ENCODE assay signal across 15 cellular contexts in the genomic region with DNA sequence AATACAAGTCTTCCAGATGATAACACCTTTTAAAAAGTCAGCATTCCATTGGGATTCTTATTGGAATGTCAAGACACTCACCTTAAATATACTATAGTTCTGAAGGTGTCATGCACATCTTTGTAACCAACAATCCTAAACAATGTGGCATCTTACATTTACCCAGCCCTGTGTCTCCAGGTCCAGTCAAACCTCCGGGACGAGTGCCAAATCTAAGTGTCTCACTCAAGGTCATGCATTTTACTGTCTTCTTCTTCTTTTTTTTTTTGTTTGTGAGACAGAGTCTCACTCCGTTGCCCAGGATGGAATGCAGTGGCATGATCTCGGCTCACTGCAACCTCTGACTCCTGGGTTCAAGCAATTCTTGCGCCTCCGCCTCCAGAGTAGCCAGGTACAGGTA.
DNase-seq lines count a peak whose midpoint lies in the region; FAIRE-seq and TF ChIP-seq lines count a peak whose summit lies in the region.
"Had no signal": no experiment of that assay in that cellular context is flagged by ENCODE, and none has a peak within 500 bp of the region (broad histone marks: within the 10 kb centered on the region; RNA-seq: fewer than 3 reads in every experiment).

No MANE protein-coding gene starts in this region.

- no peaks in the 10 kb centered on the region for H3K36me3 ChIP-seq in mammary epithelial cell (ENCODE audit: insufficient read depth, low read length)
- H3K36me3 ChIP-seq: BLaER1 treated with 17β-estradiol and CSF1 and Interleukin-3, amounts not matched to agents 10 nM and 100 nM had no signal

- dilution Hi-C loops in mammary epithelial cell (cut with HindIII; ENCODE audit: low sequenced_read_pairs): no loop called here

- H3K9me3 Mint-ChIP-seq in MCF 10A (ENCODE audit: unreplicated experiment): no peaks in the 10 kb centered on the region
- H3K9me3 Mint-ChIP-seq: CD4-positive, alpha-beta T cell; GM23338; H9 had no signal

- DNase-seq in MCF 10A (ENCODE audit: unreplicated experiment) (peak; percentile 40), mammary epithelial cell (no peak), HTR-8/SVneo (ENCODE audit: insufficient read length, low spot score) (peak; percentile 11), RPMI8226 (peak; percentile 5), H4 (ENCODE audit: low spot score) (no peak), NCI-H2029 (lab: John Stamatoyannopoulos, UW) (no peak), inferior parietal cortex (ENCODE audit: extremely low spot score) (no peak)
- DNase-seq: 8988T; ACHN; CD4-positive, alpha-beta T cell; DMS79; GF-D8; H9 had no signal

- H2AFZ ChIP-seq in mammary epithelial cell (ENCODE audit: low read depth, low read length): no peak overlapping the region
- H2AFZ ChIP-seq: GM23338 had no signal

- no peaks in the 10 kb centered on the region for H4K20me1 ChIP-seq in mammary epithelial cell (ENCODE audit: insufficient read depth, low read length)
- H4K20me1 ChIP-seq: BLaER1 treated with 17β-estradiol and CSF1 and Interleukin-3, amounts not matched to agents 10 nM and 100 nM had no signal

- H3K27ac ChIP-seq in mammary epithelial cell (ENCODE audit: insufficient read depth, low read depth, low read length): no peak overlapping the region
- H3K27ac ChIP-seq: BLaER1 treated with 17β-estradiol and CSF1 and Interleukin-3, amounts not matched to agents 10 nM and 100 nM had no signal

- H3K27ac Mint-ChIP-seq in MCF 10A (ENCODE audit: low read depth, unreplicated experiment): no peak overlapping the region
- H3K27ac Mint-ChIP-seq: CD4-positive, alpha-beta T cell; GM23338; H9 had no signal

- H3K4me1 Mint-ChIP-seq in MCF 10A (ENCODE audit: insufficient read depth, unreplicated experiment): peaks cover 12% of the 10 kb centered on the region
- H3K4me1 Mint-ChIP-seq: GM23338 had no signal

- POLR2A ChIA-PET in MCF 10A (lab: Yijun Ruan, JAX): no interaction called here

- no peaks in the 10 kb centered on the region for H3K27me3 Mint-ChIP-seq in MCF 10A (ENCODE audit: insufficient read depth, unreplicated experiment)
- H3K27me3 Mint-ChIP-seq: CD4-positive, alpha-beta T cell had no signal

- H3K4me3 Mint-ChIP-seq in MCF 10A (ENCODE audit: unreplicated experiment): no peak overlapping the region
- H3K4me3 Mint-ChIP-seq: CD4-positive, alpha-beta T cell; GM23338; H9 had no signal

- H3K27me3 ChIP-seq in mammary epithelial cell (ENCODE audit: insufficient read depth, low read length): no peaks in the 10 kb centered on the region
- H3K27me3 ChIP-seq: BLaER1 treated with 17β-estradiol and CSF1 and Interleukin-3, amounts not matched to agents 10 nM and 100 nM had no signal

- BruUV-seq in MCF 10A (replicated peaks; lab: Mats Ljungman, UMichigan) (no TSS peak), mammary epithelial cell (replicated peaks; lab: Mats Ljungman, UMichigan) (no TSS peak)

- 52% methylated on average over 5 of the region's 6 CpGs for WGBS in mammary epithelial cell (ENCODE audit: low coverage, missing lambda C conversion rate)

- FAIRE-seq in HTR-8/SVneo (lab: Jason Lieb, UNC): no peak

- TF ChIP-seq CTCF in MCF 10A (IDR thresholded peaks at IDR 0.05; ENCODE audit: unreplicated experiment): no peak
- TF ChIP-seq CTCF in mammary epithelial cell (conservative IDR thresholded peaks at IDR 0.05 in 1 of 2, IDR thresholded peaks at IDR 0.05 in 1 of 2; ENCODE audit: extremely low read depth in 1 of 2, insufficient read depth in 1 of 2, low read depth in 1 of 2, low read length in 2 of 2): no peak

- H3K36me3 Mint-ChIP-seq in MCF 10A (ENCODE audit: insufficient read depth, unreplicated experiment): no peaks in the 10 kb centered on the region

- in situ Hi-C loops in mammary epithelial cell (cut with MboI; ENCODE audit: low sequenced_read_pairs in 2 of 2): no loop called here

- no peak overlapping the region for H3K4me3 ChIP-seq in mammary epithelial cell (replicated peaks in 1 of 3; ENCODE audit: insufficient read depth in 1 of 3, low read depth in 2 of 3, low read length in 3 of 3)
- H3K4me3 ChIP-seq: BLaER1 treated with 17β-estradiol and CSF1 and Interleukin-3, amounts not matched to agents 10 nM and 100 nM; GM23338 had no signal

- intact Hi-C loops in MCF 10A (cut with micrococcal nuclease) (no loop called here), mammary epithelial cell (cut with micrococcal nuclease) (no loop called here)

- no peaks in the 10 kb centered on the region for H3K79me2 ChIP-seq in mammary epithelial cell (ENCODE audit: insufficient read depth, low read length)

- H3K4me1 ChIP-seq in mammary epithelial cell (ENCODE audit: insufficient read depth, low read length): no peaks in the 10 kb centered on the region

- no peak overlapping the region for H3K4me2 ChIP-seq in mammary epithelial cell (ENCODE audit: insufficient read depth, low read depth, low read length)
- H3K4me2 ChIP-seq: BLaER1 treated with 17β-estradiol and CSF1 and Interleukin-3, amounts not matched to agents 10 nM and 100 nM; GM23338 had no signal

- no peak overlapping the region for H3K9ac ChIP-seq in mammary epithelial cell (ENCODE audit: insufficient read depth, low read length)
- H3K9ac ChIP-seq: BLaER1 treated with 17β-estradiol and CSF1 and Interleukin-3, amounts not matched to agents 10 nM and 100 nM had no signal

- H3K9me3 ChIP-seq in mammary epithelial cell (replicated peaks; ENCODE audit: insufficient read depth, low read length): peaks cover 2% of the 10 kb centered on the region

- CTCF ChIA-PET in MCF 10A (lab: Yijun Ruan, JAX) (no interaction called here), mammary epithelial cell (lab: Charles Lee; ENCODE audit: low non-redundant PET) (no interaction called here)

Comparison
In these comparisons a context has a peak if more than half of its experiments do, and no peak if none do; other contexts are left out.
1. DNase-seq: peak in MCF 10A (single experiment), HTR-8/SVneo (single experiment) and RPMI8226 (single experiment); none in mammary epithelial cell (single experiment), H4 (single experiment), NCI-H2029 (single experiment) and inferior parietal cortex (single experiment).